ENCODE assay signal across 9 cellular contexts in the genomic region with DNA sequence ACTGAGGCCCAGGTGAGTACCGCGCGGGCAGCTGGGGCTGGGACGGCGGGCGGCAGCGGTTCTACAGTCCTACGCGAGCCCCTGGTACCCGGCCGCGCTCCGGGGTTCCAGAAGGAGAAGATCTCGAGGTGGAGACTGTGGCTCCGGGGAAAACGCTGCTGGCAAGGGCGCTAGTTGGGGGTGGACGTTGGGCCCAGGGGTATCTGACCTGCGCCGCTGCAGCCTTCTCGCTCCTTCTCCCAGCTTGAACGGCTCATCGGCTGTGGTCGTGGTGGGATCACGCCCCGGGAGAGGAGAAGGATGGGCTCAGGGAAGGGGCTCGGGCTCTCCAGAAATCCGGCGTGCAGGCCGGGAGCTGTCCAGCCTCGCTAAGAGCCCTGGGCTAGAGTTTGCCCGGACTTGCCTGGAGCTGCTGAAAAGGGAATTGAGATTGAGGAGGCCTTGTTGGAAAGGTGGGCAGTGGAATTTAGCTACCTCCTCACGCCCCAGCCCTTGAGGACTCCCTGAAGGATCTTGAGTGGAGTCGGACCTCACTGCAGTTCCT. TPM values are rescaled to one million over a fixed set of nuclear protein-coding genes. Genes with fewer than 3 reads are reported as not detected.
DNase-seq lines count a peak whose midpoint lies in the region; ATAC-seq, FAIRE-seq and TF ChIP-seq lines count a peak whose summit lies in the region.
"Had no signal": no experiment of that assay in that cellular context is flagged by ENCODE, and none has a peak within 500 bp of the region (broad histone marks: within the 10 kb centered on the region; RNA-seq: fewer than 3 reads in every experiment).

No MANE protein-coding gene starts in this region.

- no peaks in the 10 kb centered on the region for H3K36me3 Mint-ChIP-seq in activated CD8-positive, alpha-beta T cell treated with anti-CD3 and anti-CD28 coated beads for 36 hours (ENCODE audit: low read depth)

- TF ChIP-seq CTCF in activated CD8-positive, alpha-beta T cell treated with anti-CD3 and anti-CD28 coated beads for 36 hours (IDR thresholded peaks at IDR 0.05): no peak
- TF ChIP-seq CTCF in GM13976 (IDR thresholded peaks at IDR 0.05; ENCODE audit: borderline replicate concordance, control extremely low read depth, extremely low read depth, insufficient read depth, missing control alignments): no peak

- DNase-seq in H7 (peak; percentile 88), NCI-H187 (lab: John Stamatoyannopoulos, UW) (no peak), GM13976 (ENCODE audit: low spot score) (no peak), urothelium cell line (ENCODE audit: low spot score) (no peak)
- DNase-seq in activated CD8-positive, alpha-beta T cell treated with anti-CD3 and anti-CD28 coated beads for 36 hours: no peak
- no peak for DNase-seq in central memory CD4-positive, alpha-beta T cell

- H3K4me1 Mint-ChIP-seq in activated CD8-positive, alpha-beta T cell treated with anti-CD3 and anti-CD28 coated beads for 36 hours (ENCODE audit: low read depth): peaks cover 9% of the 10 kb centered on the region

- intact Hi-C loops in activated CD8-positive, alpha-beta T cell treated with anti-CD3 and anti-CD28 coated beads for 36 hours (cut with micrococcal nuclease): no loop called here

- no peaks in the 10 kb centered on the region; the same call in 1 of the 2 replicates for H3K36me3 ChIP-seq in H7 (replicated peaks; ENCODE audit: control insufficient read depth, insufficient read depth, low read length)

- CTCF ChIA-PET in activated CD8-positive, alpha-beta T cell treated with anti-CD3 and anti-CD28 coated beads for 36 hours (lab: Charles Lee): interaction anchor here (1.0 to 2.3 kb wide), 3 partner anchors 8 to 29 kb away, joined by 3 to 9 read pairs (median 5); no protein-coding TSS in a partner anchor

- H3K27ac ChIP-seq in skin epidermis: peak overlapping the region in 20 of 21 experiments; percentile 2 to 83 (median 64)

- H3K4me3 ChIP-seq in H7 (ENCODE audit: insufficient read depth, low read depth, low read length) (peak overlapping the region; percentile 58), iPS-11a (ENCODE audit: low read depth, low read length) (peak overlapping the region; percentile 53), skin epidermis (peak overlapping the region; percentile 40 to 72 (median 58))

- ATAC-seq in activated CD8-positive, alpha-beta T cell treated with anti-CD3 and anti-CD28 coated beads for 36 hours: no peak

- peaks cover 62% of the 10 kb centered on the region for H3K27me3 ChIP-seq in H7 (ENCODE audit: control insufficient read depth, insufficient read depth, low read length)

- H3K4me3 Mint-ChIP-seq in activated CD8-positive, alpha-beta T cell treated with anti-CD3 and anti-CD28 coated beads for 36 hours: peak overlapping the region; percentile 67

- no peak overlapping the region for H3K27ac Mint-ChIP-seq in activated CD8-positive, alpha-beta T cell treated with anti-CD3 and anti-CD28 coated beads for 36 hours

- FAIRE-seq in urothelium cell line (lab: Jason Lieb, UNC): no peak
- FAIRE-seq: islet of Langerhans had no signal

- in situ Hi-C loops in GM13976 (cut with MboI; ENCODE audit: low sequenced_read_pairs, unreplicated experiment): loop anchor here (25.0 kb wide), 1 partner anchor 765 kb away; no protein-coding TSS in a partner anchor

- no peaks in the 10 kb centered on the region for H3K9me3 Mint-ChIP-seq in activated CD8-positive, alpha-beta T cell treated with anti-CD3 and anti-CD28 coated beads for 36 hours

- peaks cover 40% of the 10 kb centered on the region for H3K27me3 Mint-ChIP-seq in activated CD8-positive, alpha-beta T cell treated with anti-CD3 and anti-CD28 coated beads for 36 hours

- POLR2A ChIA-PET in activated CD8-positive, alpha-beta T cell treated with anti-CD3 and anti-CD28 coated beads for 36 hours (lab: Charles Lee): interaction anchor here (0.9 to 1.2 kb wide), 3 partner anchors 14 to 36 kb away, joined by 3 to 6 read pairs (median 3); no protein-coding TSS in a partner anchor

RNA-seq across cellular contexts. Expression of a gene that starts 1.1 kb away (rescaled TPM):
- 2.9 and 4.8 TPM in 2 replicates for total RNA-seq in H7 (2014; rRNA removed; shearing (Covaris generic))
- under 1 TPM in 1 of 2 experiments, not detected in 1; 0.16 TPM for total RNA-seq in activated CD8-positive, alpha-beta T cell treated with anti-CD3 and anti-CD28 coated beads for 36 hours

RNA-seq across cellular contexts. Expression of a gene that starts 35.1 kb away (rescaled TPM):
- 70.5 and 87.7 TPM in 2 replicates for total RNA-seq in H7 (2014; rRNA removed; shearing (Covaris generic))
- total RNA-seq in activated CD8-positive, alpha-beta T cell treated with anti-CD3 and anti-CD28 coated beads for 36 hours: 10 to 100 TPM; 58.1 to 60.6 TPM

RNA-seq across cellular contexts. Expression of a gene that starts 42.4 kb away (rescaled TPM):
- 51.5 and 54.8 TPM in 2 replicates for total RNA-seq in H7 (2014; rRNA removed; shearing (Covaris generic))
- 10 to 100 TPM; 26.6 to 26.7 TPM for total RNA-seq in activated CD8-positive, alpha-beta T cell treated with anti-CD3 and anti-CD28 coated beads for 36 hours

RNA-seq across cellular contexts. Expression of a gene that starts 57.9 kb away (rescaled TPM):
- 181 and 196 TPM in 2 replicates for total RNA-seq in H7 (2014; rRNA removed; shearing (Covaris generic))
- total RNA-seq in activated CD8-positive, alpha-beta T cell treated with anti-CD3 and anti-CD28 coated beads for 36 hours: 10 to 100 TPM; 94.9 to 96.7 TPM
